1 cellular context compared by ENCODE assay signal in genomic region chr2:38603402-38604265, GRCh38.
A peak's percentile ranks its signal among the peaks of the same experiment; 100 is the strongest.
TF ChIP-seq lines count a peak whose summit lies in the region.

No MANE protein-coding gene starts in this region.

TF ChIP-seq in K562, 482 proteins besides CTCF, POLR2A, EP300 and RAD21 (continued from another document and continues in another):
- TF ChIP-seq ZNF318 (IDR thresholded peaks at IDR 0.05; ENCODE audit: borderline replicate concordance in 1 of 2, low read depth in 1 of 2) (no peak), ZBTB17 (CRISPR knock-in tag; IDR thresholded peaks at IDR 0.05) (no peak), PTBP1 (IDR thresholded peaks at IDR 0.05; ENCODE audit: low read depth, low read length) (no peak), ZNF197 (CRISPR knock-in tag; IDR thresholded peaks at IDR 0.05; ENCODE audit: low read depth) (0 out of 2 replicates have a peak, but pooled peaks have one; percentile 55), POLR2AphosphoS2 (IDR thresholded peaks at IDR 0.05; ENCODE audit: low read length) (no peak), ARNT (IDR thresholded peaks at IDR 0.05) (peak; percentile 26 to 62; a peak in 1 of 4 replicates), DPF2 (IDR thresholded peaks at IDR 0.05) (no peak; the same call in none of the 2 replicates), ZFPM2 (CRISPR knock-in tag; IDR thresholded peaks at IDR 0.05) (no peak), TRIM28 (IDR thresholded peaks at IDR 0.05) (no peak), ZC3H4 (CRISPR knock-in tag; IDR thresholded peaks at IDR 0.05; ENCODE audit: borderline replicate concordance) (no peak), TARDBP (IDR thresholded peaks at IDR 0.05) (0 out of 2 replicates have a peak, but pooled peaks have one; percentile 15), RBM15 (IDR thresholded peaks at IDR 0.05; ENCODE audit: insufficient read depth, low read length) (no peak), ZNF76 (CRISPR knock-in tag; IDR thresholded peaks at IDR 0.05; ENCODE audit: borderline replicate concordance) (no peak), NFYB (IDR thresholded peaks at IDR 0.05; ENCODE audit: extremely low read depth, insufficient read length) (no peak), ZNF778 (CRISPR knock-in tag; IDR thresholded peaks at IDR 0.05) (no peak), SMAD2 (IDR thresholded peaks at IDR 0.05; ENCODE audit: low read depth, low read length) (no peak), PHF21A (IDR thresholded peaks at IDR 0.05; ENCODE audit: borderline replicate concordance, low read depth) (peak; percentile 74; the same call in 1 of the 2 replicates), ZNF146 (CRISPR knock-in tag; IDR thresholded peaks at IDR 0.05; ENCODE audit: unreplicated experiment) (no peak), SNIP1 (IDR thresholded peaks at IDR 0.05; ENCODE audit: low read depth) (no peak), ZNF232 (CRISPR knock-in tag; IDR thresholded peaks at IDR 0.05) (no peak), TAF15 (IDR thresholded peaks at IDR 0.05; ENCODE audit: low read depth, low read length) (no peak), CXXC5 (CRISPR knock-in tag; IDR thresholded peaks at IDR 0.05) (no peak), FIP1L1 (IDR thresholded peaks at IDR 0.05; ENCODE audit: low read depth, low read length, poor library complexity, severe bottlenecking) (no peak), PML (IDR thresholded peaks at IDR 0.05; ENCODE audit: low read length) (no peak), RCOR1 (IDR thresholded peaks at IDR 0.05; ENCODE audit: borderline replicate concordance in 1 of 2, low read depth in 2 of 2, low read length in 2 of 2) (peak in 1 of 2 experiments; percentile 58; a peak in 2 of 4 replicates), ZNF766 (CRISPR knock-in tag; conservative IDR thresholded peaks at IDR 0.05) (0 out of 2 replicates have a peak, but pooled peaks have one; percentile 62), STAT5B (CRISPR knock-in tag; IDR thresholded peaks at IDR 0.05) (no peak), HNRNPK (IDR thresholded peaks at IDR 0.05; ENCODE audit: low read depth, low read length, poor library complexity, severe bottlenecking) (no peak), SIN3A (IDR thresholded peaks at IDR 0.05; ENCODE audit: borderline replicate concordance in 2 of 2, control insufficient read depth in 1 of 2, low read depth in 2 of 2, low read length in 2 of 2) (peak; percentile 37 to 91; a peak in 1 of 4 replicates), ATF3 (IDR thresholded peaks at IDR 0.05) (no peak), ATF3 (CRISPR knock-in tag; conservative IDR thresholded peaks at IDR 0.05) (no peak; the same call in 1 of the 2 replicates), GABPB1 (CRISPR knock-in tag; IDR thresholded peaks at IDR 0.05) (no peak), ZNF12 (CRISPR knock-in tag; IDR thresholded peaks at IDR 0.05) (no peak), HNRNPUL1 (IDR thresholded peaks at IDR 0.05; ENCODE audit: low read length) (no peak), FOXM1 (IDR thresholded peaks at IDR 0.05; ENCODE audit: low read depth) (no peak), FOXM1 (CRISPR knock-in tag; IDR thresholded peaks at IDR 0.05; ENCODE audit: low read depth) (no peak; the same call in 1 of the 2 replicates), U2AF2 (optimal IDR thresholded peaks at IDR 0.05; ENCODE audit: low read depth, low read length) (no peak), NUFIP1 (IDR thresholded peaks at IDR 0.05; ENCODE audit: partially characterized antibody) (no peak), ZNF24 (IDR thresholded peaks at IDR 0.05) (peak; percentile 65; the same call in 1 of the 2 replicates), CLOCK (CRISPR knock-in tag; IDR thresholded peaks at IDR 0.05; ENCODE audit: borderline replicate concordance) (no peak), HMG20B (CRISPR knock-in tag; IDR thresholded peaks at IDR 0.05) (no peak), ESRRB (CRISPR knock-in tag; IDR thresholded peaks at IDR 0.05; ENCODE audit: borderline replicate concordance) (no peak)
- TF ChIP-seq, protein P1, sequence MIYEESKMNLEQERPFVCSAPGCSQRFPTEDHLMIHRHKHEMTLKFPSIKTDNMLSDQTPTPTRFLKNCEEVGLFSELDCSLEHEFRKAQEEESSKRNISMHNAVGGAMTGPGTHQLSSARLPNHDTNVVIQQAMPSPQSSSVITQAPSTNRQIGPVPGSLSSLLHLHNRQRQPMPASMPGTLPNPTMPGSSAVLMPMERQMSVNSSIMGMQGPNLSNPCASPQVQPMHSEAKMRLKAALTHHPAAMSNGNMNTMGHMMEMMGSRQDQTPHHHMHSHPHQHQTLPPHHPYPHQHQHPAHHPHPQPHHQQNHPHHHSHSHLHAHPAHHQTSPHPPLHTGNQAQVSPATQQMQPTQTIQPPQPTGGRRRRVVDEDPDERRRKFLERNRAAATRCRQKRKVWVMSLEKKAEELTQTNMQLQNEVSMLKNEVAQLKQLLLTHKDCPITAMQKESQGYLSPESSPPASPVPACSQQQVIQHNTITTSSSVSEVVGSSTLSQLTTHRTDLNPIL (CRISPR knock-in tag; IDR thresholded peaks at IDR 0.05): no peak
- TF ChIP-seq, protein P2, sequence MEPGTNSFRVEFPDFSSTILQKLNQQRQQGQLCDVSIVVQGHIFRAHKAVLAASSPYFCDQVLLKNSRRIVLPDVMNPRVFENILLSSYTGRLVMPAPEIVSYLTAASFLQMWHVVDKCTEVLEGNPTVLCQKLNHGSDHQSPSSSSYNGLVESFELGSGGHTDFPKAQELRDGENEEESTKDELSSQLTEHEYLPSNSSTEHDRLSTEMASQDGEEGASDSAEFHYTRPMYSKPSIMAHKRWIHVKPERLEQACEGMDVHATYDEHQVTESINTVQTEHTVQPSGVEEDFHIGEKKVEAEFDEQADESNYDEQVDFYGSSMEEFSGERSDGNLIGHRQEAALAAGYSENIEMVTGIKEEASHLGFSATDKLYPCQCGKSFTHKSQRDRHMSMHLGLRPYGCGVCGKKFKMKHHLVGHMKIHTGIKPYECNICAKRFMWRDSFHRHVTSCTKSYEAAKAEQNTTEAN (CRISPR knock-in tag; IDR thresholded peaks at IDR 0.05): no peak
- TF ChIP-seq, protein P3, sequence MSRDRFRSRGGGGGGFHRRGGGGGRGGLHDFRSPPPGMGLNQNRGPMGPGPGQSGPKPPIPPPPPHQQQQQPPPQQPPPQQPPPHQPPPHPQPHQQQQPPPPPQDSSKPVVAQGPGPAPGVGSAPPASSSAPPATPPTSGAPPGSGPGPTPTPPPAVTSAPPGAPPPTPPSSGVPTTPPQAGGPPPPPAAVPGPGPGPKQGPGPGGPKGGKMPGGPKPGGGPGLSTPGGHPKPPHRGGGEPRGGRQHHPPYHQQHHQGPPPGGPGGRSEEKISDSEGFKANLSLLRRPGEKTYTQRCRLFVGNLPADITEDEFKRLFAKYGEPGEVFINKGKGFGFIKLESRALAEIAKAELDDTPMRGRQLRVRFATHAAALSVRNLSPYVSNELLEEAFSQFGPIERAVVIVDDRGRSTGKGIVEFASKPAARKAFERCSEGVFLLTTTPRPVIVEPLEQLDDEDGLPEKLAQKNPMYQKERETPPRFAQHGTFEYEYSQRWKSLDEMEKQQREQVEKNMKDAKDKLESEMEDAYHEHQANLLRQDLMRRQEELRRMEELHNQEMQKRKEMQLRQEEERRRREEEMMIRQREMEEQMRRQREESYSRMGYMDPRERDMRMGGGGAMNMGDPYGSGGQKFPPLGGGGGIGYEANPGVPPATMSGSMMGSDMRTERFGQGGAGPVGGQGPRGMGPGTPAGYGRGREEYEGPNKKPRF (IDR thresholded peaks at IDR 0.05; ENCODE audit: low read depth, low read length): no peak
- TF ChIP-seq, protein P4, sequence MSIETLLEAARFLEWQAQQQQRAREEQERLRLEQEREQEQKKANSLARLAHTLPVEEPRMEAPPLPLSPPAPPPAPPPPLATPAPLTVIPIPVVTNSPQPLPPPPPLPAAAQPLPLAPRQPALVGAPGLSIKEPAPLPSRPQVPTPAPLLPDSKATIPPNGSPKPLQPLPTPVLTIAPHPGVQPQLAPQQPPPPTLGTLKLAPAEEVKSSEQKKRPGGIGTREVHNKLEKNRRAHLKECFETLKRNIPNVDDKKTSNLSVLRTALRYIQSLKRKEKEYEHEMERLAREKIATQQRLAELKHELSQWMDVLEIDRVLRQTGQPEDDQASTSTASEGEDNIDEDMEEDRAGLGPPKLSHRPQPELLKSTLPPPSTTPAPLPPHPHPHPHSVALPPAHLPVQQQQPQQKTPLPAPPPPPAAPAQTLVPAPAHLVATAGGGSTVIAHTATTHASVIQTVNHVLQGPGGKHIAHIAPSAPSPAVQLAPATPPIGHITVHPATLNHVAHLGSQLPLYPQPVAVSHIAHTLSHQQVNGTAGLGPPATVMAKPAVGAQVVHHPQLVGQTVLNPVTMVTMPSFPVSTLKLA (conservative IDR thresholded peaks at IDR 0.05): peak; percentile 35 to 63; a peak in 2 of 4 replicates
- TF ChIP-seq, protein P5, sequence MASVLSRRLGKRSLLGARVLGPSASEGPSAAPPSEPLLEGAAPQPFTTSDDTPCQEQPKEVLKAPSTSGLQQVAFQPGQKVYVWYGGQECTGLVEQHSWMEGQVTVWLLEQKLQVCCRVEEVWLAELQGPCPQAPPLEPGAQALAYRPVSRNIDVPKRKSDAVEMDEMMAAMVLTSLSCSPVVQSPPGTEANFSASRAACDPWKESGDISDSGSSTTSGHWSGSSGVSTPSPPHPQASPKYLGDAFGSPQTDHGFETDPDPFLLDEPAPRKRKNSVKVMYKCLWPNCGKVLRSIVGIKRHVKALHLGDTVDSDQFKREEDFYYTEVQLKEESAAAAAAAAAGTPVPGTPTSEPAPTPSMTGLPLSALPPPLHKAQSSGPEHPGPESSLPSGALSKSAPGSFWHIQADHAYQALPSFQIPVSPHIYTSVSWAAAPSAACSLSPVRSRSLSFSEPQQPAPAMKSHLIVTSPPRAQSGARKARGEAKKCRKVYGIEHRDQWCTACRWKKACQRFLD (CRISPR knock-in tag; IDR thresholded peaks at IDR 0.05): 0 out of 2 replicates have a peak, but pooled peaks have one; percentile 32
